17 cellular contexts compared by ENCODE assay signal in genomic region chr10:42549851-42550250, GRCh38.
"Had no signal": no experiment of that assay in that cellular context is flagged by ENCODE, and none has a peak within 500 bp of the region (broad histone marks: within the 10 kb centered on the region; RNA-seq: fewer than 3 reads in every experiment).

No MANE protein-coding gene starts in this region.

- H3K27ac Mint-ChIP-seq: nephron progenitor cell, WTC11 had no signal

- H3K36me3 ChIP-seq: adrenal gland had no signal

- H3K4me3 Mint-ChIP-seq: WTC11 had no signal

- DNase-seq: activated CD4-positive, alpha-beta T cell treated with anti-CD3 and anti-CD28 coated beads for 48 hours; adrenal gland; caudate nucleus; effector CD4-positive, alpha-beta T cell; foreskin melanocyte; heart left ventricle; islet precursor cell; mammary epithelial cell; nephron progenitor cell; stimulated activated CD4-positive, alpha-beta T cell treated with anti-CD3 and anti-CD28 coated beads, Interleukin-2, amount 100 ng/mL, for 48 hours; stimulated activated naive CD8-positive, alpha-beta T cell treated with anti-CD3 and anti-CD28 coated beads, Interleukin-15, Interleukin-2, amounts not matched to agents 100 U/mL and 50 U/mL, for 24 hours; uterus had no signal

- ATAC-seq: heart left ventricle; left lobe of liver; stimulated activated naive CD8-positive, alpha-beta T cell treated with anti-CD3 and anti-CD28 coated beads, Interleukin-15, Interleukin-2, amounts not matched to agents 100 U/mL and 50 U/mL, for 24 hours; WTC11 had no signal

- H3K27me3 ChIP-seq: adrenal gland, heart left ventricle, uterus had no signal

- FAIRE-seq: endothelial cell of umbilical vein had no signal

- H3K27ac ChIP-seq: adrenal gland, coronary artery, heart left ventricle, thoracic aorta, uterus had no signal

- H3K4me3 ChIP-seq: adrenal gland, coronary artery, heart left ventricle, thoracic aorta, uterus had no signal
